32 cellular contexts compared by ENCODE assay signal in genomic region chr20:40558212-40558611, GRCh38.
DNase-seq lines count a peak whose midpoint lies in the region; ATAC-seq, FAIRE-seq and TF ChIP-seq lines count a peak whose summit lies in the region.
"Had no signal": no experiment of that assay in that cellular context is flagged by ENCODE, and none has a peak within 500 bp of the region (broad histone marks: within the 10 kb centered on the region; RNA-seq: fewer than 3 reads in every experiment).

No MANE protein-coding gene starts in this region.

- H3K9me3 ChIP-seq in HepG2 (ENCODE audit: low read length) (no peaks in the 10 kb centered on the region), right lobe of liver (peaks cover 0 to 8% (median 0%) of the 10 kb centered on the region in 4 donors)
- H3K9me3 ChIP-seq: A549, BE2C, Caco-2 had no signal

- H3K36me3 ChIP-seq in HepG2 (replicated peaks in 1 of 2; ENCODE audit: control insufficient read depth in 1 of 2, insufficient read depth in 2 of 2, low read length in 2 of 2) (no peaks in the 10 kb centered on the region), right lobe of liver (no peaks in the 10 kb centered on the region)
- H3K36me3 ChIP-seq: BE2C; BLaER1; BLaER1 treated with 17β-estradiol and CSF1 and Interleukin-3, amounts not matched to agents 10 nM and 100 nM had no signal

- no peak for FAIRE-seq in HepG2 (lab: Jason Lieb, UNC)
- FAIRE-seq: A204.1, A549, D721Med had no signal

- H3K27me3 ChIP-seq in HepG2 (ENCODE audit: control insufficient read depth in 1 of 2, insufficient read depth in 2 of 2, low read length in 2 of 2), result no peaks in the 10 kb centered on the region; a peak in 1 of 5 replicates
- no peaks in the 10 kb centered on the region for H3K27me3 ChIP-seq in right lobe of liver
- H3K27me3 ChIP-seq: BLaER1; BLaER1 treated with 17β-estradiol and CSF1 and Interleukin-3, amounts not matched to agents 10 nM and 100 nM had no signal

- POLR2A ChIA-PET in HepG2 (lab: Yijun Ruan, JAX), result no interaction called here

- no peak overlapping the region for H3K4me3 Mint-ChIP-seq in stimulated activated naive B cell treated with anti-CD40 and anti-IgM and Interleukin-4, amounts not matched to agents 10 μg/mL and 1 μg/mL and 100 μg/mL, for 72 hours
- H3K4me3 Mint-ChIP-seq: B cell; CD4-positive, alpha-beta memory T cell; CD4-positive, alpha-beta T cell; CD4-positive, CD25-positive, alpha-beta regulatory T cell; CD8-positive, alpha-beta memory T cell; CD8-positive, alpha-beta T cell had no signal

- peaks cover 8% of the 10 kb centered on the region in 2 donors for H3K9me3 Mint-ChIP-seq in stimulated activated naive B cell treated with anti-CD40 and anti-IgM and Interleukin-4, amounts not matched to agents 10 μg/mL and 1 μg/mL and 100 μg/mL, for 72 hours
- H3K9me3 Mint-ChIP-seq: CD4-positive, alpha-beta T cell had no signal

- no peak overlapping the region for H2AFZ ChIP-seq in HepG2 (ENCODE audit: low read length)

- H3K4me1 ChIP-seq in HepG2 (ENCODE audit: insufficient read depth, low read length) (no peaks in the 10 kb centered on the region), right lobe of liver (peaks cover 0 to 5% (median 0%) of the 10 kb centered on the region in 4 donors)
- H3K4me1 ChIP-seq: BE2C, Caco-2 had no signal

- no peak overlapping the region for H3K4me2 ChIP-seq in HepG2 (ENCODE audit: low read depth, low read length)
- H3K4me2 ChIP-seq: A549; BLaER1; BLaER1 treated with 17β-estradiol and CSF1 and Interleukin-3, amounts not matched to agents 10 nM and 100 nM had no signal

- CTCF ChIA-PET in HepG2 (lab: Yijun Ruan, JAX; ENCODE audit: low intra/inter-chr PET ratio, low total read pairs), result no interaction called here

- intact Hi-C loops in HepG2 (cut with micrococcal nuclease; ENCODE audit: unreplicated experiment), result no loop called here
- intact Hi-C loops in right lobe of liver (cut with DNase I), result loop anchor here (10.0 kb wide), 2 partner anchors 107 to 127 kb away; partner anchors contain the start of gene MAFB (in 1 of the 2)

- TF ChIP-seq CTCF in HepG2 (CRISPR knock-in tag; IDR thresholded peaks at IDR 0.05) (no peak), right lobe of liver (IDR thresholded peaks at IDR 0.05) (no peak)

- H3K4me3 ChIP-seq in HepG2 (replicated peaks in 1 of 3; ENCODE audit: insufficient read depth in 1 of 3, low read depth in 2 of 3, low read length in 3 of 3), result no peak overlapping the region
- no peak overlapping the region for H3K4me3 ChIP-seq in right lobe of liver
- H3K4me3 ChIP-seq: A549; BLaER1; BLaER1 treated with 17β-estradiol and CSF1 and Interleukin-3, amounts not matched to agents 10 nM and 100 nM had no signal

- no TSS peak for BruUV-seq in HepG2 (replicated peaks; lab: Mats Ljungman, UMichigan)

- TF ChIP-seq POLR2A in HepG2 (IDR thresholded peaks at IDR 0.05; ENCODE audit: insufficient read depth in 1 of 2, low read depth in 2 of 2, low read length in 2 of 2), result no peak
- TF ChIP-seq POLR2A in right lobe of liver (IDR thresholded peaks at IDR 0.05), result no peak

- no peaks in the 10 kb centered on the region for H3K36me3 Mint-ChIP-seq in stimulated activated naive B cell treated with anti-CD40 and anti-IgM and Interleukin-4, amounts not matched to agents 10 μg/mL and 1 μg/mL and 100 μg/mL, for 72 hours
- H3K36me3 Mint-ChIP-seq: CD4-positive, alpha-beta memory T cell; CD4-positive, CD25-positive, alpha-beta regulatory T cell; CD8-positive, alpha-beta memory T cell; CD8-positive, alpha-beta T cell had no signal

- H3K27ac ChIP-seq in HepG2 (ENCODE audit: extremely low read length, insufficient read depth, low read length), result no peak overlapping the region
- no peak overlapping the region for H3K27ac ChIP-seq in right lobe of liver
- H3K27ac ChIP-seq: 22Rv1; A549; BLaER1; BLaER1 treated with 17β-estradiol and CSF1 and Interleukin-3, amounts not matched to agents 10 nM and 100 nM; C4-2B had no signal

- no peaks in the 10 kb centered on the region for H3K79me2 ChIP-seq in HepG2 (ENCODE audit: insufficient read depth, low read length)

- H3K27me3 Mint-ChIP-seq in stimulated activated naive B cell treated with anti-CD40 and anti-IgM and Interleukin-4, amounts not matched to agents 10 μg/mL and 1 μg/mL and 100 μg/mL, for 72 hours, result peaks cover 0 to 7% of the 10 kb centered on the region in 2 donors
- H3K27me3 Mint-ChIP-seq: CD4-positive, CD25-positive, alpha-beta regulatory T cell had no signal

- DNase-seq in HepG2 (ENCODE audit: low spot score) (no peak), right lobe of liver (no peak), DMS153 treated with DMSO at 0.1 percent for 48 hours (lab: John Stamatoyannopoulos, UW; ENCODE audit: unreplicated experiment) (no peak)
- no peak for DNase-seq in stimulated activated naive B cell treated with anti-CD40 and anti-IgM and Interleukin-4, amounts not matched to agents 10 μg/mL and 1 μg/mL and 100 μg/mL, for 72 hours
- DNase-seq: 8988T; ACHN; AML-193; BE2C; C1 segment of cervical spinal cord; Caco-2; Calu3; CD4-positive, alpha-beta memory T cell; CD4-positive, alpha-beta T cell; CD4-positive, CD25-positive, alpha-beta regulatory T cell; CD8-positive, alpha-beta memory T cell; CD8-positive, alpha-beta T cell; COR-L47; DMS 273 treated with DMSO at 0.1 percent for 48 hours; DMS153; DMS53; DMS79; DMS79 treated with DMSO at 0.1 percent for 48 hours; DND-41; EL had no signal

- H3K4me1 Mint-ChIP-seq in stimulated activated naive B cell treated with anti-CD40 and anti-IgM and Interleukin-4, amounts not matched to agents 10 μg/mL and 1 μg/mL and 100 μg/mL, for 72 hours, result no peaks in the 10 kb centered on the region
- H3K4me1 Mint-ChIP-seq: B cell; CD4-positive, alpha-beta memory T cell; CD4-positive, CD25-positive, alpha-beta regulatory T cell; CD8-positive, alpha-beta memory T cell had no signal

- no peak for ATAC-seq in HepG2
- ATAC-seq in right lobe of liver, result no peak
- ATAC-seq in stimulated activated naive B cell treated with anti-CD40 and anti-IgM and Interleukin-4, amounts not matched to agents 10 μg/mL and 1 μg/mL and 100 μg/mL, for 72 hours (replicated peaks), result no peak
- ATAC-seq: A549; CD8-positive, alpha-beta T cell had no signal

- no peaks in the 10 kb centered on the region for H4K20me1 ChIP-seq in HepG2 (ENCODE audit: insufficient read depth, low read length)
- H4K20me1 ChIP-seq: BLaER1; BLaER1 treated with 17β-estradiol and CSF1 and Interleukin-3, amounts not matched to agents 10 nM and 100 nM had no signal

- in situ Hi-C loops in HepG2 (cut with HindIII; ENCODE audit: extremely low pct_ligation_motif_present, low pct_unique_long_range_greater_than_20kb), result no loop called here

- H3K27ac Mint-ChIP-seq in stimulated activated naive B cell treated with anti-CD40 and anti-IgM and Interleukin-4, amounts not matched to agents 10 μg/mL and 1 μg/mL and 100 μg/mL, for 72 hours, result peak overlapping the region; percentile 14
- H3K27ac Mint-ChIP-seq: B cell; CD4-positive, alpha-beta memory T cell; CD4-positive, alpha-beta T cell; CD4-positive, CD25-positive, alpha-beta regulatory T cell; CD8-positive, alpha-beta memory T cell; CD8-positive, alpha-beta T cell had no signal

- TF ChIP-seq RAD21 in HepG2 (CRISPR knock-in tag; IDR thresholded peaks at IDR 0.05), result no peak

- TF ChIP-seq EP300 in HepG2 (IDR thresholded peaks at IDR 0.05; ENCODE audit: low read depth in 2 of 2, low read length in 2 of 2) (no peak), HepG2 (CRISPR knock-in tag; IDR thresholded peaks at IDR 0.05; ENCODE audit: borderline replicate concordance) (no peak)

- H3K9ac ChIP-seq in HepG2 (ENCODE audit: insufficient read depth, low read depth, low read length), result no peak overlapping the region
- H3K9ac ChIP-seq: BLaER1; BLaER1 treated with 17β-estradiol and CSF1 and Interleukin-3, amounts not matched to agents 10 nM and 100 nM had no signal

TF ChIP-seq in HepG2, 621 proteins besides CTCF, POLR2A, EP300 and RAD21:
- no peak for TF ChIP-seq ZNF703 (CRISPR knock-in tag; IDR thresholded peaks at IDR 0.05; ENCODE audit: borderline replicate concordance)
- TF ChIP-seq U2AF2 (IDR thresholded peaks at IDR 0.05; ENCODE audit: low read depth, low read length), result peak; percentile 81; the same call in 1 of the 2 replicates
- peak; percentile 62 for TF ChIP-seq SRSF9 (IDR thresholded peaks at IDR 0.05; ENCODE audit: borderline replicate concordance, insufficient read depth, low read depth, low read length, poor library complexity, severe bottlenecking)
